Comparison of ENCODE assay signal across 12 cellular contexts in the genomic region with DNA sequence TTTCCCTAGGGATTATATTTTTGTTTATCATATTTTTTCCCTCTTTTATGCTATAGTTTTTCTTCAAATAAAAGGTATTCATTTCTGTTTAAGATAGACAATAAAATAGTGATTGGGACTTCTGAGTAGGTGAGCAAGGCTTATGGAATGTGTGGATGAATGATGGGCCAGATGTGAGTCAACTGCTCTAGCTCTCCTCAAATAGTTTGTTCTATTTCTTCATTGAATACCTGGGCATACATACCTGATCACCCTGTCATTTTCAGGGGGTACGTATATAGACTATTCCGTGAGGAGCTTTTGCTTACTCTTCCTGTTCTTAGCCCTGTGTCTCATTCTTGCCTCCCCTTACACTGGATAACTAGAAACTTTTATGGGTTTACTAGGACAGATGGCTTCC. TPM values are rescaled to one million over a fixed set of nuclear protein-coding genes. Genes with fewer than 3 reads are reported as not detected.
DNase-seq lines count a peak whose midpoint lies in the region; ATAC-seq, FAIRE-seq and TF ChIP-seq lines count a peak whose summit lies in the region.
"Had no signal": no experiment of that assay in that cellular context is flagged by ENCODE, and none has a peak within 500 bp of the region (broad histone marks: within the 10 kb centered on the region; RNA-seq: fewer than 3 reads in every experiment).

No MANE protein-coding gene starts in this region.

- H3K4me1 ChIP-seq in SK-N-SH (ENCODE audit: control insufficient read depth in 1 of 2, insufficient read depth in 2 of 2, low read depth in 1 of 2, low read length in 1 of 2) (peaks cover 0 to 4% of the 10 kb centered on the region in 2 experiments; a peak in 1 of 4 replicates), osteoblast (ENCODE audit: insufficient read depth, low read length) (peaks cover 3% of the 10 kb centered on the region)
- H3K4me1 ChIP-seq: SJCRH30 had no signal

- H3K79me2 ChIP-seq in SK-N-SH (ENCODE audit: insufficient read depth) (no peaks in the 10 kb centered on the region), osteoblast (ENCODE audit: insufficient read depth, low read length) (no peaks in the 10 kb centered on the region)

- H3K4me2 ChIP-seq in SK-N-SH (no peak overlapping the region), osteoblast (ENCODE audit: insufficient read depth, low read length) (peak overlapping the region; percentile 10)

- CTCF ChIA-PET in SK-N-SH (lab: Yijun Ruan, JAX), result interaction anchor here (0.7 to 1.6 kb wide), 3 partner anchors 13 to 249 kb away, joined by 3 to 4 read pairs (median 3); no protein-coding TSS in a partner anchor

- no peak overlapping the region for H3K9ac ChIP-seq in SK-N-SH

- H3K9me3 ChIP-seq in SK-N-SH (no peaks in the 10 kb centered on the region), osteoblast (ENCODE audit: low read depth, low read length) (no peaks in the 10 kb centered on the region)
- H3K9me3 ChIP-seq: SJCRH30 had no signal

- H3K27ac ChIP-seq in SK-N-SH (ENCODE audit: low read depth in 2 of 2, low read length in 1 of 2) (no peak overlapping the region), osteoblast (ENCODE audit: low read depth, low read length) (no peak overlapping the region)
- H3K27ac ChIP-seq: SJCRH30 had no signal

- TF ChIP-seq EP300 in SK-N-SH (IDR thresholded peaks at IDR 0.05; ENCODE audit: borderline replicate concordance in 1 of 2, low read depth in 1 of 2, low read length in 1 of 2), result no peak

- ATAC-seq in GM19035 (IDR thresholded peaks at IDR 0.05; ENCODE audit: unreplicated experiment), result no peak

- no peak for TF ChIP-seq CTCF in SK-N-SH (IDR thresholded peaks at IDR 0.05)
- TF ChIP-seq CTCF in fibroblast of the aortic adventitia (IDR thresholded peaks at IDR 0.05; ENCODE audit: insufficient read depth, low read length), result no peak
- no peak for TF ChIP-seq CTCF in osteoblast (IDR thresholded peaks at IDR 0.05; ENCODE audit: extremely low read depth, low read depth, low read length)
- TF ChIP-seq CTCF in D721Med (IDR thresholded peaks at IDR 0.05; ENCODE audit: insufficient read depth, missing control alignments), result no peak

- no peaks in the 10 kb centered on the region for H3K9me2 ChIP-seq in SK-N-SH

- TF ChIP-seq POLR2A in H54 (IDR thresholded peaks at IDR 0.05; ENCODE audit: low read depth, low read length), result no peak

- no peaks in the 10 kb centered on the region for H3F3A ChIP-seq in SK-N-SH (replicated peaks; ENCODE audit: insufficient read depth)

- no peaks in the 10 kb centered on the region for H3K27me3 ChIP-seq in SK-N-SH (ENCODE audit: insufficient read depth)
- H3K27me3 ChIP-seq in osteoblast (ENCODE audit: insufficient read depth, low read length), result no peaks in the 10 kb centered on the region
- H3K27me3 ChIP-seq: SJCRH30 had no signal

- H2AFZ ChIP-seq in SK-N-SH (ENCODE audit: low read depth) (no peak overlapping the region), osteoblast (ENCODE audit: low read length) (no peak overlapping the region)

- no peak for DNase-seq in H54 (ENCODE audit: insufficient read length, low spot score)
- DNase-seq in SK-N-SH, result no peak
- DNase-seq in fibroblast of the aortic adventitia (ENCODE audit: low read depth), result peak; percentile 38
- DNase-seq in osteoblast (ENCODE audit: insufficient read length, low spot score, missing footprints), result no peak
- DNase-seq in D721Med (ENCODE audit: insufficient read length, low spot score), result no peak
- no peak for DNase-seq in D341Med (ENCODE audit: low spot score)
- no peak for DNase-seq in hippocampal formation (lab: John Stamatoyannopoulos, UW)
- DNase-seq: activated naive CD4-positive, alpha-beta T cell treated with anti-CD3 and anti-CD28 coated beads, Interleukin-2, amount 50 U/mL, for 16 hours; left cardiac atrium; NCI-H524 treated with DMSO at 0.1 percent for 48 hours; SJCRH30 had no signal

- FAIRE-seq in H54 (lab: Jason Lieb, UNC) (peak; percentile 96), D721Med (lab: Jason Lieb, UNC) (no peak)

- H3K4me3 ChIP-seq in SK-N-SH (ENCODE audit: low read depth in 2 of 2, low read length in 1 of 2) (no peak overlapping the region), fibroblast of the aortic adventitia (ENCODE audit: low read depth, low read length) (no peak overlapping the region), osteoblast (ENCODE audit: insufficient read depth, low read length) (no peak overlapping the region)
- H3K4me3 ChIP-seq: SJCRH30 had no signal

- POLR2A ChIA-PET in SK-N-SH (lab: Yijun Ruan, JAX), result no interaction called here

- 73% methylated on average over 2 of the region's 2 CpGs for WGBS in SK-N-SH (ENCODE audit: low lambda C conversion rate)

- H4K20me1 ChIP-seq in SK-N-SH (ENCODE audit: insufficient read depth), result no peaks in the 10 kb centered on the region
- H4K20me1 ChIP-seq in osteoblast (ENCODE audit: insufficient read depth, low read length), result no peaks in the 10 kb centered on the region

- H3K36me3 ChIP-seq in SK-N-SH (replicated peaks in 1 of 2; ENCODE audit: control insufficient read depth in 1 of 2, insufficient read depth in 2 of 2, low read length in 1 of 2) (peaks cover 0 to 14% of the 10 kb centered on the region in 2 experiments), osteoblast (ENCODE audit: insufficient read depth, low read length) (peaks cover 5% of the 10 kb centered on the region)
- H3K36me3 ChIP-seq: SJCRH30 had no signal

- TF ChIP-seq RAD21 in SK-N-SH (IDR thresholded peaks at IDR 0.05; ENCODE audit: low read length), result no peak

TF ChIP-seq in SK-N-SH, 30 proteins besides CTCF, POLR2A, EP300 and RAD21:
- TF ChIP-seq TCF12 (IDR thresholded peaks at IDR 0.05) (no peak), FOXM1 (IDR thresholded peaks at IDR 0.05; ENCODE audit: low read depth) (no peak), FOSL2 (IDR thresholded peaks at IDR 0.05; ENCODE audit: borderline replicate concordance, low read depth) (peak; percentile 64; the same call in 1 of the 2 replicates), JUND (IDR thresholded peaks at IDR 0.05) (peak; percentile 73)
- TF ChIP-seq, protein P1, sequence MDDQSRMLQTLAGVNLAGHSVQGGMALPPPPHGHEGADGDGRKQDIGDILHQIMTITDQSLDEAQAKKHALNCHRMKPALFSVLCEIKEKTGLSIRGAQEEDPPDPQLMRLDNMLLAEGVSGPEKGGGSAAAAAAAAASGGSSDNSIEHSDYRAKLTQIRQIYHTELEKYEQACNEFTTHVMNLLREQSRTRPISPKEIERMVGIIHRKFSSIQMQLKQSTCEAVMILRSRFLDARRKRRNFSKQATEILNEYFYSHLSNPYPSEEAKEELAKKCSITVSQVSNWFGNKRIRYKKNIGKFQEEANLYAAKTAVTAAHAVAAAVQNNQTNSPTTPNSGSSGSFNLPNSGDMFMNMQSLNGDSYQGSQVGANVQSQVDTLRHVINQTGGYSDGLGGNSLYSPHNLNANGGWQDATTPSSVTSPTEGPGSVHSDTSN (IDR thresholded peaks at IDR 0.05), result peak; percentile 69

RNA-seq across cellular contexts. Expression of a gene that starts 41.9 kb away (rescaled TPM):
- 28.5 and 34.0 TPM in 2 replicates for polyA plus RNA-seq in SK-N-SH (2012; rRNA removed)
- polyA plus RNA-seq in SK-N-SH (2012; cell fraction: cytosol; rRNA removed), result 28.4 and 31.3 TPM in 2 replicates
- polyA plus RNA-seq in SK-N-SH (2012; cell fraction: nucleus; rRNA removed), result 19.9 and 24.1 TPM in 2 replicates
- total RNA-seq in fibroblast of the aortic adventitia (ENCODE audit: low replicate concordance) (18.8 and 45.3 TPM in 2 replicates), osteoblast (42.0 and 45.4 TPM in 2 replicates)

RNA-seq across cellular contexts. Expression of a gene that starts 42.2 kb away (rescaled TPM):
- polyA plus RNA-seq in SK-N-SH (2012; rRNA removed), result 7.2 and 7.4 TPM in 2 replicates
- polyA plus RNA-seq in SK-N-SH (2012; cell fraction: cytosol; rRNA removed), result 5.9 TPM in 2 replicates
- 19.1 and 23.8 TPM in 2 replicates for polyA plus RNA-seq in SK-N-SH (2012; cell fraction: nucleus; rRNA removed)
- total RNA-seq in fibroblast of the aortic adventitia (ENCODE audit: low replicate concordance) (1.3 and 1.4 TPM in 2 replicates), osteoblast (1.1 and 2.1 TPM in 2 replicates)
